ENCODE assay signal across 8 cellular contexts in genomic region chrX:101057095-101057714, GRCh38. TPM values are rescaled to one million over a fixed set of nuclear protein-coding genes. Genes with fewer than 3 reads are reported as not detected.
DNase-seq lines count a peak whose midpoint lies in the region; ATAC-seq and TF ChIP-seq lines count a peak whose summit lies in the region.

No MANE protein-coding gene starts in this region.

- no peak overlapping the region for H3T11ph ChIP-seq in H9 (ENCODE audit: low read length)

- no peaks in the 10 kb centered on the region for H4K20me1 ChIP-seq in H9 (ENCODE audit: control insufficient read depth, insufficient read depth, insufficient read length)

- no peaks in the 10 kb centered on the region for H3K27me3 ChIP-seq in H9 (ENCODE audit: insufficient read depth, low read length)
- no peaks in the 10 kb centered on the region for H3K27me3 ChIP-seq in tibial nerve

- peaks cover 10% of the 10 kb centered on the region for H3K4me1 Mint-ChIP-seq in activated T-helper 17 cell treated with anti-CD3 and anti-CD28 coated beads, Interleukin-2, amount 50 U/mL, for 72 hours
- H3K4me1 Mint-ChIP-seq in H9: peaks cover 5 to 6% of the 10 kb centered on the region in 2 experiments; a peak in 3 of 4 replicates

- no peaks in the 10 kb centered on the region for H3K27me3 Mint-ChIP-seq in activated T-helper 17 cell treated with anti-CD3 and anti-CD28 coated beads, Interleukin-2, amount 50 U/mL, for 72 hours
- H3K27me3 Mint-ChIP-seq in H9 (ENCODE audit: low read depth): peaks cover 1% of the 10 kb centered on the region; the same call in 1 of the 2 replicates

- H2AK5ac ChIP-seq in H9 (ENCODE audit: insufficient read length, low read length): no peak overlapping the region

- no peak overlapping the region for H2BK12ac ChIP-seq in H9 (ENCODE audit: insufficient read length, low read depth, low read length)

- no peak overlapping the region for H2AFZ ChIP-seq in H9 (ENCODE audit: low read length)

- TF ChIP-seq CTCF in H9 (conservative IDR thresholded peaks at IDR 0.05): no peak
- no peak for TF ChIP-seq CTCF in tibial nerve (IDR thresholded peaks at IDR 0.05)

- DNase-seq in CD1c-positive myeloid dendritic cell (ENCODE audit: extremely low spot score): peak; percentile 19
- DNase-seq in H9: no peak
- DNase-seq in tibial nerve (ENCODE audit: low spot score in 2 of 2): no peak
- DNase-seq in amygdala (lab: John Stamatoyannopoulos, UW): no peak
- DNase-seq in stimulated activated naive CD4-positive, alpha-beta T cell (lab: John Stamatoyannopoulos, UW): no peak

- H3K23ac ChIP-seq in H9 (ENCODE audit: insufficient read length, low read depth, low read length): no peak overlapping the region

- H3K9me3 ChIP-seq in H9 (ENCODE audit: control insufficient read depth, low read depth, low read length): peaks cover 18% of the 10 kb centered on the region
- H3K9me3 ChIP-seq in tibial nerve: no peaks in the 10 kb centered on the region

- H3K9me3 Mint-ChIP-seq in activated T-helper 17 cell treated with anti-CD3 and anti-CD28 coated beads, Interleukin-2, amount 50 U/mL, for 72 hours: peaks cover 4% of the 10 kb centered on the region
- H3K9me3 Mint-ChIP-seq in H9: peaks cover 58 to 64% of the 10 kb centered on the region in 2 experiments

- H3K4me3 Mint-ChIP-seq in activated T-helper 17 cell treated with anti-CD3 and anti-CD28 coated beads, Interleukin-2, amount 50 U/mL, for 72 hours: peak overlapping the region; percentile 20
- no peak overlapping the region; a peak in 1 of 5 replicates for H3K4me3 Mint-ChIP-seq in H9

- no peak for TF ChIP-seq POLR2A in tibial nerve (IDR thresholded peaks at IDR 0.05)

- no peak overlapping the region for H4K91ac ChIP-seq in H9 (ENCODE audit: insufficient read length, low read depth, low read length)

- no peaks in the 10 kb centered on the region for H3K36me3 Mint-ChIP-seq in activated T-helper 17 cell treated with anti-CD3 and anti-CD28 coated beads, Interleukin-2, amount 50 U/mL, for 72 hours (ENCODE audit: low read depth)
- H3K36me3 Mint-ChIP-seq in H9 (ENCODE audit: insufficient read depth in 1 of 3, low read depth in 3 of 3): peaks cover 5 to 11% (median 10%) of the 10 kb centered on the region in 3 experiments

- no peak overlapping the region for H2BK120ac ChIP-seq in H9 (ENCODE audit: low read depth, low read length, poor library complexity, severe bottlenecking)

- no peak overlapping the region for H3K18ac ChIP-seq in H9 (ENCODE audit: insufficient read length, low read depth, low read length)

- no peak overlapping the region for H2BK20ac ChIP-seq in H9 (ENCODE audit: low read depth, low read length, poor library complexity, severe bottlenecking)

- no peak overlapping the region for H3K4ac ChIP-seq in H9 (ENCODE audit: low read depth, low read length)

- H3K4me1 ChIP-seq in H9 (ENCODE audit: insufficient read depth, low read length) (no peaks in the 10 kb centered on the region), tibial nerve (no peaks in the 10 kb centered on the region)

- H2BK5ac ChIP-seq in H9 (ENCODE audit: insufficient read length, low read length): no peak overlapping the region

- no peaks in the 10 kb centered on the region for H3K79me2 ChIP-seq in H9 (ENCODE audit: insufficient read depth, low read length)

- no peak overlapping the region for H3K4me2 ChIP-seq in H9 (ENCODE audit: insufficient read depth, insufficient read length, low read length)

- no peak overlapping the region for H3K56ac ChIP-seq in H9 (ENCODE audit: insufficient read length, low read depth, low read length)

- H2BK15ac ChIP-seq in H9 (ENCODE audit: low read depth, low read length): no peak overlapping the region

- no peak overlapping the region for H3K14ac ChIP-seq in H9 (ENCODE audit: insufficient read depth, low read length)

- WGBS in H9 (ENCODE audit: extremely low coverage, insufficient read length, low lambda C conversion rate): no CpG with 5 or more reads among the region's 3 CpGs
- 65 to 68% methylated on average over 3 of the region's 3 CpGs for WGBS in tibial nerve, 2 donors

- no peaks in the 10 kb centered on the region for H3K36me3 ChIP-seq in tibial nerve

- ATAC-seq in GM19463 (IDR thresholded peaks at IDR 0.05; ENCODE audit: unreplicated experiment): peak; percentile 83
- ATAC-seq in HG03457 (IDR thresholded peaks at IDR 0.05; ENCODE audit: unreplicated experiment): peak; percentile 86
- peak; percentile 88 for ATAC-seq in activated T-helper 17 cell treated with anti-CD3 and anti-CD28 coated beads, Interleukin-2, amount 50 U/mL, for 72 hours (replicated peaks)

- H3K27ac Mint-ChIP-seq in activated T-helper 17 cell treated with anti-CD3 and anti-CD28 coated beads, Interleukin-2, amount 50 U/mL, for 72 hours: peak overlapping the region; percentile 56
- no peak overlapping the region for H3K27ac Mint-ChIP-seq in H9

- H4K8ac ChIP-seq in H9 (replicated peaks; ENCODE audit: insufficient read length, low read depth, low read length): no peak overlapping the region

- no peak overlapping the region for H3K9ac ChIP-seq in H9 (ENCODE audit: extremely low read depth, insufficient read length, low read length)

- H3K27ac ChIP-seq in H9 (ENCODE audit: insufficient read length, low read depth, low read length) (no peak overlapping the region), tibial nerve (no peak overlapping the region)

- TF ChIP-seq EP300 in tibial nerve (IDR thresholded peaks at IDR 0.05): no peak

- H3K4me3 ChIP-seq in tibial nerve: no peak overlapping the region

- H3K23me2 ChIP-seq in H9 (ENCODE audit: insufficient read length, low read depth, low read length, poor library complexity, severe bottlenecking): no peaks in the 10 kb centered on the region

- no peak overlapping the region for H4K5ac ChIP-seq in H9 (ENCODE audit: insufficient read length, low read depth, low read length)

- no peaks in the 10 kb centered on the region for H3K79me1 ChIP-seq in H9 (ENCODE audit: insufficient read depth, low read depth, low read length, poor library complexity, severe bottlenecking)

RNA-seq across cellular contexts. Expression of gene TRMT2B, which starts 5.3 kb away (rescaled TPM):
- total RNA-seq in activated T-helper 17 cell treated with anti-CD3 and anti-CD28 coated beads, Interleukin-2, amount 50 U/mL, for 72 hours: 10 to 100 TPM; 25.7 to 29.2 TPM
- total RNA-seq in H9 (2021): 13.7 and 16.0 TPM in 2 replicates
- total RNA-seq in tibial nerve: 10 to 100 TPM; 14.3 to 19.0 (median 18.6) TPM

RNA-seq across cellular contexts. Expression of gene TMEM35A, which starts 21.5 kb away (rescaled TPM):
- not detected for total RNA-seq in activated T-helper 17 cell treated with anti-CD3 and anti-CD28 coated beads, Interleukin-2, amount 50 U/mL, for 72 hours
- 3.2 and 4.3 TPM in 2 replicates for total RNA-seq in H9 (2021)
- 1 to 10 TPM in 2 of 4 donors, under 1 TPM in 2; 0.30 to 2.7 (median 0.85) TPM for total RNA-seq in tibial nerve

RNA-seq across cellular contexts. Expression of gene CENPI, which starts 40.8 kb away (rescaled TPM):
- 10 to 100 TPM; 18.6 to 28.1 TPM for total RNA-seq in activated T-helper 17 cell treated with anti-CD3 and anti-CD28 coated beads, Interleukin-2, amount 50 U/mL, for 72 hours
- total RNA-seq in H9 (2021): 19.4 and 20.0 TPM in 2 replicates
- total RNA-seq in tibial nerve: 1 to 10 TPM; 2.1 to 5.2 (median 2.8) TPM
